In the genomic region with DNA sequence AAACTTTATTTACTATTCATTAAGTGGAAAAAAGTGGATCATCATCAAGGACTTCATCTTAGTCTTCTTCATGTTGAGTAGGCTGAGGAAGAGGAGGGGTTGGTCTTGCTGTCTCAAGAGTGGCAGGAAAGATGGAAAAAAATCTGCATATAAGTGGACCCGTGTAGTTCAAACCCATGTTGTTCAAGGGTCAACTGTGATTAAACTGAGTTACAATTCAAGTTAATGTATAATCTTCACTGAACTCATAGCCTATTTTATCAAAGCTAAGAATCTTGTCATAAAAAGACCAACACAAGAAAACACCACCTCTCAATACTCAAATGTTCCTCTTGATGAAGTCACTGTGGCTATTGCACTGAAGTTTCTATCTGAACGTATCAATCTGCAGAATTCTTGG, we compare ENCODE assay signal across 35 cellular contexts.
DNase-seq lines count a peak whose midpoint lies in the region; ATAC-seq, FAIRE-seq and TF ChIP-seq lines count a peak whose summit lies in the region.
"Had no signal": no experiment of that assay in that cellular context is flagged by ENCODE, and none has a peak within 500 bp of the region (broad histone marks: within the 10 kb centered on the region; RNA-seq: fewer than 3 reads in every experiment).

No MANE protein-coding gene starts in this region.

- TF ChIP-seq CTCF in liver (IDR thresholded peaks at IDR 0.05; ENCODE audit: low read depth, low read length, missing input control) = no peak
- no peak for TF ChIP-seq CTCF in HepG2 (CRISPR knock-in tag; IDR thresholded peaks at IDR 0.05)
- TF ChIP-seq CTCF in kidney (IDR thresholded peaks at IDR 0.05; ENCODE audit: borderline replicate concordance, extremely low read depth, insufficient read depth) = no peak
- no peak for TF ChIP-seq CTCF in right lobe of liver (IDR thresholded peaks at IDR 0.05)

- H3K27ac ChIP-seq in liver (ENCODE audit: low read depth in 1 of 2, low read length in 2 of 2) (no peak overlapping the region), HepG2 (ENCODE audit: extremely low read length, insufficient read depth, low read length) (no peak overlapping the region), kidney (ENCODE audit: low read depth in 2 of 2, low read length in 2 of 2) (no peak overlapping the region), right lobe of liver (no peak overlapping the region)
- H3K27ac ChIP-seq: 22Rv1; A549; BLaER1; BLaER1 treated with 17β-estradiol and CSF1 and Interleukin-3, amounts not matched to agents 10 nM and 100 nM; C4-2B had no signal

- H3K79me2 ChIP-seq in HepG2 (ENCODE audit: insufficient read depth, low read length) = no peaks in the 10 kb centered on the region

- BruUV-seq in HepG2 (replicated peaks; lab: Mats Ljungman, UMichigan) = no TSS peak

- no peak overlapping the region for H3K4me2 ChIP-seq in HepG2 (ENCODE audit: low read depth, low read length)
- H3K4me2 ChIP-seq: A549; BLaER1; BLaER1 treated with 17β-estradiol and CSF1 and Interleukin-3, amounts not matched to agents 10 nM and 100 nM had no signal

- H3K36me3 ChIP-seq in liver (ENCODE audit: control insufficient read depth in 4 of 4, insufficient read depth in 3 of 4, low read depth in 1 of 4, low read length in 3 of 4) = no peaks in the 10 kb centered on the region
- no peaks in the 10 kb centered on the region for H3K36me3 ChIP-seq in HepG2 (replicated peaks in 1 of 2; ENCODE audit: control insufficient read depth in 1 of 2, insufficient read depth in 2 of 2, low read length in 2 of 2)
- H3K36me3 ChIP-seq in kidney (ENCODE audit: control insufficient read depth in 1 of 2, insufficient read depth in 2 of 2, low read length in 2 of 2) = no peaks in the 10 kb centered on the region
- no peaks in the 10 kb centered on the region for H3K36me3 ChIP-seq in right lobe of liver
- H3K36me3 ChIP-seq: BE2C; BLaER1; BLaER1 treated with 17β-estradiol and CSF1 and Interleukin-3, amounts not matched to agents 10 nM and 100 nM had no signal

- DNase-seq in HepG2 (ENCODE audit: low spot score) = no peak
- DNase-seq in kidney = no peak
- DNase-seq in left lobe of liver (ENCODE audit: low spot score) = no peak
- no peak for DNase-seq in right lobe of liver
- no peak for DNase-seq in occipital lobe (lab: John Stamatoyannopoulos, UW)
- no peak for DNase-seq in Right ventricle myocardium superior
- no peak for DNase-seq in T-helper 2 cell
- DNase-seq: 8988T; ACHN; AML-193; BE2C; C1 segment of cervical spinal cord; Caco-2; Calu3; CD4-positive, alpha-beta memory T cell; CD4-positive, alpha-beta T cell; CD4-positive, CD25-positive, alpha-beta regulatory T cell; CD8-positive, alpha-beta memory T cell; CD8-positive, alpha-beta T cell; COR-L47; DMS 273 treated with DMSO at 0.1 percent for 48 hours; DMS153; DMS53; DMS79; DMS79 treated with DMSO at 0.1 percent for 48 hours; DND-41; EL had no signal

- H3K4me3 ChIP-seq in liver (ENCODE audit: low read depth in 1 of 3, low read length in 3 of 3) (no peak overlapping the region), HepG2 (replicated peaks in 1 of 3; ENCODE audit: insufficient read depth in 1 of 3, low read depth in 2 of 3, low read length in 3 of 3) (no peak overlapping the region), kidney (ENCODE audit: low read length in 2 of 2) (no peak overlapping the region), right lobe of liver (no peak overlapping the region)
- H3K4me3 ChIP-seq: A549; BLaER1; BLaER1 treated with 17β-estradiol and CSF1 and Interleukin-3, amounts not matched to agents 10 nM and 100 nM had no signal

- no peaks in the 10 kb centered on the region for H3K27me3 ChIP-seq in liver (ENCODE audit: control insufficient read depth in 4 of 4, insufficient read depth in 4 of 4, low read length in 3 of 4)
- H3K27me3 ChIP-seq in HepG2 (ENCODE audit: control insufficient read depth in 1 of 2, insufficient read depth in 2 of 2, low read length in 2 of 2) = 0 out of 5 replicates have a peak, but pooled peaks cover 0 to 5% of the 10 kb centered on the region in 2 experiments
- no peaks in the 10 kb centered on the region for H3K27me3 ChIP-seq in right lobe of liver
- H3K27me3 ChIP-seq: BE2C; BLaER1; BLaER1 treated with 17β-estradiol and CSF1 and Interleukin-3, amounts not matched to agents 10 nM and 100 nM had no signal

- FAIRE-seq in HepG2 (lab: Jason Lieb, UNC) (no peak), kidney (lab: Jason Lieb, UNC) (peak; percentile 55)
- FAIRE-seq: A204.1, A549, D721Med had no signal

- intact Hi-C loops in HepG2 (cut with micrococcal nuclease; ENCODE audit: unreplicated experiment) (no loop called here), kidney (cut with DNase I) (no loop called here), right lobe of liver (cut with DNase I) (no loop called here), Right ventricle myocardium superior (cut with DNase I) (no loop called here)

- CTCF ChIA-PET in HepG2 (lab: Yijun Ruan, JAX; ENCODE audit: low intra/inter-chr PET ratio, low total read pairs) = no interaction called here

- TF ChIP-seq POLR2A in HepG2 (IDR thresholded peaks at IDR 0.05; ENCODE audit: insufficient read depth in 1 of 2, low read depth in 2 of 2, low read length in 2 of 2) (no peak), right lobe of liver (IDR thresholded peaks at IDR 0.05) (no peak)

- H3K9ac ChIP-seq in liver (ENCODE audit: low read depth in 1 of 2, low read length in 2 of 2) (no peak overlapping the region), HepG2 (ENCODE audit: insufficient read depth, low read depth, low read length) (no peak overlapping the region), kidney (ENCODE audit: low read length in 2 of 2) (no peak overlapping the region)
- H3K9ac ChIP-seq: BLaER1; BLaER1 treated with 17β-estradiol and CSF1 and Interleukin-3, amounts not matched to agents 10 nM and 100 nM had no signal

- no peaks in the 10 kb centered on the region for H4K20me1 ChIP-seq in HepG2 (ENCODE audit: insufficient read depth, low read length)
- H4K20me1 ChIP-seq: BLaER1; BLaER1 treated with 17β-estradiol and CSF1 and Interleukin-3, amounts not matched to agents 10 nM and 100 nM had no signal

- POLR2A ChIA-PET in HepG2 (lab: Yijun Ruan, JAX) = no interaction called here

- peaks cover 0 to 3% (median 1%) of the 10 kb centered on the region in 4 donors for H3K4me1 ChIP-seq in liver (ENCODE audit: control insufficient read depth in 4 of 4, insufficient read depth in 4 of 4, low read length in 3 of 4)
- H3K4me1 ChIP-seq in HepG2 (ENCODE audit: insufficient read depth, low read length) = no peaks in the 10 kb centered on the region
- H3K4me1 ChIP-seq in kidney (ENCODE audit: control insufficient read depth in 1 of 2, insufficient read depth in 1 of 2, low read depth in 1 of 2, low read length in 2 of 2) = no peaks in the 10 kb centered on the region
- H3K4me1 ChIP-seq in right lobe of liver = peaks cover 0 to 8% (median 0%) of the 10 kb centered on the region in 4 donors
- H3K4me1 ChIP-seq: A549; BE2C; BLaER1; BLaER1 treated with 17β-estradiol and CSF1 and Interleukin-3, amounts not matched to agents 10 nM and 100 nM; Caco-2 had no signal

- in situ Hi-C loops in HepG2 (cut with HindIII; ENCODE audit: extremely low pct_ligation_motif_present, low pct_unique_long_range_greater_than_20kb) = no loop called here

- TF ChIP-seq EP300 in HepG2 (IDR thresholded peaks at IDR 0.05; ENCODE audit: low read depth in 2 of 2, low read length in 2 of 2) = no peak
- no peak for TF ChIP-seq EP300 in HepG2 (CRISPR knock-in tag; IDR thresholded peaks at IDR 0.05; ENCODE audit: borderline replicate concordance)

- H3K9me3 ChIP-seq in liver (ENCODE audit: control insufficient read depth in 4 of 4, low read length in 3 of 4) (peaks cover 7 to 13% (median 9%) of the 10 kb centered on the region in 4 donors), HepG2 (ENCODE audit: low read length) (peaks cover 27% of the 10 kb centered on the region), kidney (ENCODE audit: control insufficient read depth in 1 of 2, low read length in 2 of 2) (peaks cover 0 to 16% of the 10 kb centered on the region in 2 donors), right lobe of liver (peaks cover 0 to 6% (median 3%) of the 10 kb centered on the region in 4 donors)

- ATAC-seq in HepG2 = no peak
- peak; percentile 48 for ATAC-seq in left lobe of liver
- peak in 3 of 4 donors; percentile 29 to 58 (median 53) for ATAC-seq in right lobe of liver
- ATAC-seq in Right ventricle myocardium superior (ENCODE audit: poor library complexity) = no peak
- ATAC-seq: A549; CD8-positive, alpha-beta T cell had no signal

- H2AFZ ChIP-seq in HepG2 (ENCODE audit: low read length) = no peak overlapping the region

- WGBS in liver = 38% methylated on average over 2 of the region's 2 CpGs
- 2% methylated on average over 2 of the region's 2 CpGs for WGBS in HepG2 (ENCODE audit: low lambda C conversion rate)
- 28% methylated on average over 2 of the region's 2 CpGs for WGBS in right lobe of liver (ENCODE audit: insufficient coverage, low coverage, low lambda C conversion rate, missing lambda C conversion rate)

- TF ChIP-seq RAD21 in liver (IDR thresholded peaks at IDR 0.05) = no peak
- no peak for TF ChIP-seq RAD21 in HepG2 (CRISPR knock-in tag; IDR thresholded peaks at IDR 0.05)

TF ChIP-seq in liver, 16 proteins besides CTCF, POLR2A, EP300 and RAD21:
- peak; percentile 20 to 57 for TF ChIP-seq HNF4A (conservative IDR thresholded peaks at IDR 0.05)
- TF ChIP-seq FOXA2 (IDR thresholded peaks at IDR 0.05) = no peak
- TF ChIP-seq RXRA (IDR thresholded peaks at IDR 0.05) = peak in 1 of 2 donors; percentile 34

TF ChIP-seq in HepG2, 621 proteins besides CTCF, POLR2A, EP300 and RAD21 (continues in another document):
- TF ChIP-seq RBAK (CRISPR knock-in tag; IDR thresholded peaks at IDR 0.05) (no peak), MEIS2 (CRISPR knock-in tag; IDR thresholded peaks at IDR 0.05) (no peak), GATAD1 (CRISPR knock-in tag; IDR thresholded peaks at IDR 0.05) (no peak)

Comparison
In these comparisons a context has a peak if more than half of its experiments do, and no peak if none do; other contexts are left out.
1. ATAC-seq: peak in left lobe of liver (single experiment) and right lobe of liver (3 of 4); none in HepG2 (single experiment) and Right ventricle myocardium superior (single experiment).